18 cellular contexts compared by ENCODE assay signal in the genomic region with DNA sequence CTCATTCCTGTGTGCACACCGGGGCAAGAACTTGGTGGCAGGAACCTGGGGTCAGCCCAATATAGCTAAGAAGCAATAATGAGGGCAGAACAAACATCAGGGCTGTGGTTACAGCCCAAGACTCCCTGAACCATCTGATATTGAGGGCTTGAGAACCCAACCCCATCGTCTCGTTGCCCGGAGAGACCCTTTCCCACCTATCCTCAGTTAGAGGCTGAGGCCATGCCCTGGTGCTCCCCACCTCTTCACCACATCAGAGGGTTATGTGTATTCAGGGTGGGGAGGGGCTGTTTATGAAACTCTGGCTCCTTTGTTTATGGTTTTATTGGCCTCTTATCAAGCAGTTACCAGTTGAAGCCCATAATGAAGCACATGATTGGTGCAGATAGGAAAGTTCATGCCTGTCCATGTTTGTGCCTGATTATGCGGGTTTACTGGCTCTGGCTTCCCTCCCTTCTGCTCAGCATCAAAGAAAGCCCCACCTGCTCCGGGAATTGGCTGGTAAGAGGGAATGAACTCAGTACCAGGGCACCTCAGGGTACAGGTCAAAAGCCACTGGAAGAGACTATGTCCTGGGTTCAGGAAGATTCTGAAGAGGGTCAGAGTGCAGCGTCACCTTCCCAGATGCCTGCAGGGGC. TPM values are rescaled to one million over a fixed set of nuclear protein-coding genes. Genes with fewer than 3 reads are reported as not detected.
DNase-seq lines count a peak whose midpoint lies in the region; ATAC-seq, FAIRE-seq and TF ChIP-seq lines count a peak whose summit lies in the region.
"Had no signal": no experiment of that assay in that cellular context is flagged by ENCODE, and none has a peak within 500 bp of the region (broad histone marks: within the 10 kb centered on the region; RNA-seq: fewer than 3 reads in every experiment).

No MANE protein-coding gene starts in this region.

- ATAC-seq in A549: no peak
- no peak for ATAC-seq in body of pancreas
- ATAC-seq in GM18858 (IDR thresholded peaks at IDR 0.05; ENCODE audit: unreplicated experiment): no peak
- ATAC-seq: SK-N-SH treated with all-trans-retinoic acid at 6 μM for 48 hours had no signal

- TF ChIP-seq CTCF in A549 (IDR thresholded peaks at IDR 0.05) (no peak), body of pancreas (IDR thresholded peaks at IDR 0.05) (no peak), foreskin fibroblast (IDR thresholded peaks at IDR 0.05; ENCODE audit: low read depth, low read length) (no peak)

- H3K27ac ChIP-seq in A549: peak overlapping the region; percentile 45 to 99; a peak in 5 of 6 replicates
- peak overlapping the region; percentile 3 to 48 (median 36) for H3K27ac ChIP-seq in body of pancreas
- H3K27ac ChIP-seq in muscle layer of duodenum (ENCODE audit: low read length): peak overlapping the region; percentile 39
- H3K27ac ChIP-seq: C4-2B, GM23248, left ventricle myocardium inferior, PC-9 had no signal

- no peak for TF ChIP-seq RAD21 in A549 (conservative IDR thresholded peaks at IDR 0.05 in 1 of 2, IDR thresholded peaks at IDR 0.05 in 1 of 2)

- CTCF ChIA-PET in A549 (lab: Yijun Ruan, JAX): interaction anchor here (1.4 to 89.2 kb wide), 3 partner anchors 17 to 217 kb away, joined by 3 to 3627 read pairs (median 3627); a partner anchor contains a TSS

- POLR2A ChIA-PET in A549 (lab: Yijun Ruan, JAX): no interaction called here

- no peak for FAIRE-seq in A549 (lab: Jason Lieb, UNC)

- DNase-seq in A549 (ENCODE audit: low read depth in 1 of 2, low spot score in 1 of 2) (no peak), HuH-7 (ENCODE audit: low spot score) (peak; percentile 77), body of pancreas (no peak), SHP77 (lab: John Stamatoyannopoulos, UW) (no peak), foreskin fibroblast (no peak)
- DNase-seq in activated CD4-positive, CD25-positive, alpha-beta regulatory T cell (lab: John Stamatoyannopoulos, UW): no peak
- DNase-seq: activated CD4-positive, CD25-positive, alpha-beta regulatory T cell treated with anti-CD3 and anti-CD28 coated beads, Interleukin-2, amount 50 U/mL, for 72 hours; activated CD8-positive, alpha-beta memory T cell treated with anti-CD3 and anti-CD28 coated beads for 24 hours; GM23248; left ventricle myocardium inferior; NCI-H187 treated with DMSO at 0.1 percent for 48 hours; PC-9; T1000 had no signal

- 93% methylated on average over 7 of the region's 7 CpGs for WGBS in A549 (ENCODE audit: missing lambda C conversion rate)
- 53 to 87% methylated on average over 3 to 7 of the region's 7 CpGs for WGBS in body of pancreas, 2 donors

- peak overlapping the region; percentile 22 for H3K4me2 ChIP-seq in A549
- H3K4me2 ChIP-seq: PC-9 had no signal

- H3K4me3 ChIP-seq in A549 (no peak overlapping the region), body of pancreas (no peak overlapping the region), muscle layer of duodenum (ENCODE audit: low read depth in 1 of 2, low read length in 2 of 2) (no peak overlapping the region), foreskin fibroblast (ENCODE audit: low read depth in 1 of 2, low read length in 2 of 2) (no peak overlapping the region)
- H3K4me3 ChIP-seq: GM23248, left ventricle myocardium inferior, PC-9 had no signal

- H3K36me3 ChIP-seq in body of pancreas (replicated peaks in 1 of 2; ENCODE audit: insufficient read depth in 1 of 2, low read depth in 2 of 2) (peaks cover 0 to 42% of the 10 kb centered on the region in 2 donors), muscle layer of duodenum (ENCODE audit: control insufficient read depth in 1 of 2, insufficient read depth in 2 of 2, low read length in 2 of 2) (peaks cover 43 to 45% of the 10 kb centered on the region in 2 donors)

- no peak for TF ChIP-seq POLR2A in A549 (IDR thresholded peaks at IDR 0.05; ENCODE audit: low read length)
- TF ChIP-seq POLR2A in body of pancreas (IDR thresholded peaks at IDR 0.05): no peak

- intact Hi-C loops in body of pancreas (cut with DNase I): no loop called here

- H3K4me1 ChIP-seq in A549 (peaks cover 100% of the 10 kb centered on the region), body of pancreas (peaks cover 26% of the 10 kb centered on the region), muscle layer of duodenum (ENCODE audit: control insufficient read depth in 1 of 2, insufficient read depth in 2 of 2, low read length in 2 of 2) (peaks cover 0 to 2% of the 10 kb centered on the region in 2 donors)
- H3K4me1 ChIP-seq: left ventricle myocardium inferior had no signal

- H3K27me3 ChIP-seq in body of pancreas: no peaks in the 10 kb centered on the region
- H3K27me3 ChIP-seq in muscle layer of duodenum (ENCODE audit: low read depth, low read length): no peaks in the 10 kb centered on the region

- H3K9me3 ChIP-seq in A549 (no peaks in the 10 kb centered on the region), body of pancreas (no peaks in the 10 kb centered on the region), muscle layer of duodenum (ENCODE audit: control insufficient read depth in 1 of 2, low read length in 2 of 2) (no peaks in the 10 kb centered on the region)
- H3K9me3 ChIP-seq: left ventricle myocardium inferior had no signal

- TF ChIP-seq EP300 in A549 (IDR thresholded peaks at IDR 0.05): no peak

TF ChIP-seq in A549, 52 proteins besides CTCF, POLR2A, EP300 and RAD21:
- TF ChIP-seq SMC3 (IDR thresholded peaks at IDR 0.05): no peak
TF ChIP-seq in A549: peak in this region for 0.

RNA-seq across cellular contexts. Expression of a gene that starts 14.5 kb away (rescaled TPM):
- 22.6 and 29.7 TPM in 2 replicates for polyA plus RNA-seq in A549 (2011; rRNA removed)
- polyA plus RNA-seq in A549 (2012; cell fraction: cytosol; rRNA removed): 31.1 and 44.6 TPM in 2 replicates
- 58.5 and 70.7 TPM in 2 replicates for polyA plus RNA-seq in A549 (2012; cell fraction: nucleus; rRNA removed)
- polyA plus RNA-seq in A549 (2017; fragmentation: RNase III; extraction: RNeasy Plus Mini Kit Qiagen cat#74134 plus additional on column Dnase treatment): 37.8 to 40.9 TPM (median 38.8 TPM) in 3 replicates
- polyA minus RNA-seq in A549 (2011; rRNA and poly(A)+ RNA removed): 34.3 and 54.4 TPM in 2 replicates
- 10 to 100 TPM; 11.2 to 20.8 TPM for total RNA-seq in body of pancreas

RNA-seq across cellular contexts. Expression of a gene that starts 49.7 kb away (rescaled TPM):
- polyA plus RNA-seq in A549 (2011; rRNA removed): 0.37 and 0.40 TPM in 2 replicates
- 0.33 and 0.67 TPM in 2 replicates for polyA plus RNA-seq in A549 (2012; cell fraction: cytosol; rRNA removed)
- 0.26 and 0.55 TPM in 2 replicates for polyA plus RNA-seq in A549 (2012; cell fraction: nucleus; rRNA removed)
- polyA plus RNA-seq in A549 (2017; fragmentation: RNase III; extraction: RNeasy Plus Mini Kit Qiagen cat#74134 plus additional on column Dnase treatment): 0.32 to 0.51 TPM (median 0.34 TPM) in 3 replicates
- 1.8 and 1.9 TPM in 2 replicates for polyA minus RNA-seq in A549 (2011; rRNA and poly(A)+ RNA removed)
- 1 to 10 TPM in 1 of 2 donors, under 1 TPM in 1; 0.78 to 8.6 TPM for total RNA-seq in body of pancreas
- total RNA-seq: GM23248, PC-9, renal cortical epithelial cell had no signal
- polyA plus RNA-seq: GM23248 had no signal
